ENCODE assay signal across 18 cellular contexts in genomic region chr3:170712798-170713197, GRCh38.
DNase-seq lines count a peak whose midpoint lies in the region; ATAC-seq, FAIRE-seq and TF ChIP-seq lines count a peak whose summit lies in the region.
"Had no signal": no experiment of that assay in that cellular context is flagged by ENCODE, and none has a peak within 500 bp of the region (broad histone marks: within the 10 kb centered on the region; RNA-seq: fewer than 3 reads in every experiment).

No MANE protein-coding gene starts in this region.

- peak overlapping the region; percentile 33 for H2AFZ ChIP-seq in ACC112 (ENCODE audit: low read length, unreplicated experiment)
- peak overlapping the region; percentile 13; the same call in 1 of the 2 replicates for H2AFZ ChIP-seq in PC-9
- H2AFZ ChIP-seq in K562 (ENCODE audit: low read depth, low read length) = no peak overlapping the region
- peak overlapping the region; percentile 31 for H2AFZ ChIP-seq in keratinocyte (ENCODE audit: control insufficient read depth, low read length)

- CTCF ChIA-PET in PC-9 (lab: Charles Lee) (interaction anchor here (0.5 to 0.6 kb wide), 2 partner anchors 299 to 742 kb away, joined by 3 to 10 read pairs; no protein-coding TSS in a partner anchor), K562 (lab: Yijun Ruan, JAX; ENCODE audit: low intra/inter-chr PET ratio) (no interaction called here)

- peaks cover 75% of the 10 kb centered on the region for H3K4me1 ChIP-seq in ACC112 (ENCODE audit: control insufficient read depth, insufficient read depth, low read length, unreplicated experiment)
- H3K4me1 ChIP-seq in PC-9 (replicated peaks; ENCODE audit: insufficient read depth) = peaks cover 40% of the 10 kb centered on the region
- peaks cover 6 to 12% of the 10 kb centered on the region in 2 experiments; a peak in 4 of 5 replicates for H3K4me1 ChIP-seq in K562 (replicated peaks in 1 of 2; ENCODE audit: control insufficient read depth in 2 of 2, insufficient read depth in 2 of 2, low read length in 2 of 2)
- H3K4me1 ChIP-seq in keratinocyte (ENCODE audit: control insufficient read depth, extremely low read depth, insufficient read depth, low read length) = peaks cover 54% of the 10 kb centered on the region
- H3K4me1 ChIP-seq: BLaER1 treated with 17β-estradiol and CSF1 and Interleukin-3, amounts not matched to agents 10 nM and 100 nM had no signal

- no peaks in the 10 kb centered on the region for H3K27me3 ChIP-seq in ACC112 (ENCODE audit: insufficient read depth, low read length)
- H3K27me3 ChIP-seq in PC-9 (ENCODE audit: insufficient read depth, low read depth) = no peaks in the 10 kb centered on the region
- no peaks in the 10 kb centered on the region for H3K27me3 ChIP-seq in K562 (ENCODE audit: control insufficient read depth in 2 of 2, insufficient read depth in 2 of 2, low read length in 2 of 2)
- no peaks in the 10 kb centered on the region for H3K27me3 ChIP-seq in keratinocyte (ENCODE audit: control insufficient read depth, extremely low read depth, insufficient read depth, low read length)
- H3K27me3 ChIP-seq: BLaER1 treated with 17β-estradiol and CSF1 and Interleukin-3, amounts not matched to agents 10 nM and 100 nM had no signal

- BruUV-seq in PC-9 (replicated peaks; lab: Mats Ljungman, UMichigan) (no TSS peak), K562 (replicated peaks; lab: Mats Ljungman, UMichigan) (no TSS peak)

- in situ Hi-C loops in K562 (cut with MboI) = no loop called here

- peaks cover 29% of the 10 kb centered on the region for H3F3A ChIP-seq in PC-9 (ENCODE audit: insufficient read depth, low read depth)

- no peak for TF ChIP-seq RAD21 in K562 (CRISPR knock-in tag; conservative IDR thresholded peaks at IDR 0.05 in 1 of 2, IDR thresholded peaks at IDR 0.05 in 1 of 2)

- H3K9ac ChIP-seq in K562 (ENCODE audit: insufficient read depth in 1 of 2, low read depth in 2 of 2, low read length in 2 of 2) = no peak overlapping the region
- no peak overlapping the region for H3K9ac ChIP-seq in keratinocyte (ENCODE audit: control insufficient read depth, extremely low read depth, insufficient read depth, low read length)
- H3K9ac ChIP-seq: BLaER1 treated with 17β-estradiol and CSF1 and Interleukin-3, amounts not matched to agents 10 nM and 100 nM had no signal

- peak overlapping the region; percentile 94 for H3K27ac ChIP-seq in ACC112 (ENCODE audit: low read depth, low read length)
- peak overlapping the region; percentile 68; the same call in 1 of the 2 replicates for H3K27ac ChIP-seq in PC-9
- no peak overlapping the region for H3K27ac ChIP-seq in K562 (ENCODE audit: extremely low read depth, low read depth, low read length)
- peak overlapping the region; percentile 16 for H3K27ac ChIP-seq in keratinocyte (ENCODE audit: control insufficient read depth, insufficient read depth, low read length)
- H3K27ac ChIP-seq: BLaER1 treated with 17β-estradiol and CSF1 and Interleukin-3, amounts not matched to agents 10 nM and 100 nM; RWPE1 had no signal

- DNase-seq in PC-9 (peak in 1 of 2 experiments; percentile 60), K562 (ENCODE audit: extremely low read depth in 1 of 4, low spot score in 3 of 4) (no peak), keratinocyte (ENCODE audit: low read depth, low spot score) (no peak), NCI-H345 treated with DMSO at 0.1 percent for 48 hours (lab: John Stamatoyannopoulos, UW; ENCODE audit: unreplicated experiment) (no peak), NCI-H446 treated with DMSO at 0.1 percent for 48 hours (lab: John Stamatoyannopoulos, UW) (no peak)
- no peak for DNase-seq in effector CD4-positive, alpha-beta T cell
- DNase-seq: 8988T, MV-4-11, NCI-H1417, NCI-H187 treated with DMSO at 0.1 percent for 48 hours, NCI-H345, NCI-H748 treated with DMSO at 0.1 percent for 48 hours, OCI-M1 had no signal

- no peak for FAIRE-seq in K562 (lab: Jason Lieb, UNC)
- FAIRE-seq in keratinocyte (lab: Jason Lieb, UNC) = no peak
- FAIRE-seq: H54 had no signal

- peaks cover 33% of the 10 kb centered on the region for H3K9me3 ChIP-seq in PC-9 (ENCODE audit: insufficient read depth, low read depth)
- H3K9me3 ChIP-seq in K562 (replicated peaks; ENCODE audit: control insufficient read depth, insufficient read depth, low read depth, low read length) = 0 out of 2 replicates have a peak, but pooled peaks cover 2% of the 10 kb centered on the region
- H3K9me3 ChIP-seq in keratinocyte (ENCODE audit: control insufficient read depth, low read depth, low read length) = peaks cover 5% of the 10 kb centered on the region

- POLR2A ChIA-PET in PC-9 (lab: Charles Lee; ENCODE audit: unreplicated experiment) (interaction anchor here (0.6 to 0.7 kb wide), 3 partner anchors 9 to 355 kb away, joined by 3 to 4 read pairs (median 3); partner anchors contain the start of gene SKIL), K562 (lab: Yijun Ruan, JAX) (interaction anchor here (1.3 kb wide), 1 partner anchor 299 kb away, joined by 3 read pairs; no protein-coding TSS in a partner anchor)

- peaks cover 29% of the 10 kb centered on the region for H3K79me2 ChIP-seq in ACC112 (ENCODE audit: control insufficient read depth, insufficient read depth, low read length, unreplicated experiment)
- no peaks in the 10 kb centered on the region for H3K79me2 ChIP-seq in PC-9 (ENCODE audit: low read depth)
- H3K79me2 ChIP-seq in K562 (ENCODE audit: control insufficient read depth, insufficient read depth, low read length) = no peaks in the 10 kb centered on the region
- no peaks in the 10 kb centered on the region for H3K79me2 ChIP-seq in keratinocyte (ENCODE audit: control insufficient read depth, insufficient read depth, low read length)

- no peak for TF ChIP-seq EP300 in K562 (IDR thresholded peaks at IDR 0.05; ENCODE audit: low read length)

- H3K4me3 ChIP-seq in ACC112 (ENCODE audit: low read depth, low read length) (no peak overlapping the region), PC-9 (no peak overlapping the region), K562 (no peak overlapping the region), keratinocyte (ENCODE audit: control insufficient read depth in 2 of 3, extremely low read depth in 1 of 3, insufficient read depth in 2 of 3, low read depth in 1 of 3, low read length in 3 of 3) (no peak overlapping the region)
- H3K4me3 ChIP-seq: BLaER1 treated with 17β-estradiol and CSF1 and Interleukin-3, amounts not matched to agents 10 nM and 100 nM had no signal

- intact Hi-C loops in PC-9 (cut with micrococcal nuclease; ENCODE audit: unreplicated experiment) (loop anchor here (1.0 kb wide), 1 partner anchor 14 kb away; no protein-coding TSS in a partner anchor), K562 (cut with micrococcal nuclease) (no loop called here)

- no peaks in the 10 kb centered on the region for H3K9me2 ChIP-seq in PC-9 (ENCODE audit: insufficient read depth)

- H3K9me1 ChIP-seq in K562 (ENCODE audit: control insufficient read depth, insufficient read depth, low read length) (no peaks in the 10 kb centered on the region), keratinocyte (ENCODE audit: control insufficient read depth, extremely low read depth, insufficient read depth, low read length) (no peaks in the 10 kb centered on the region)

- H3K4me2 ChIP-seq in PC-9 (peak overlapping the region; percentile 39), K562 (ENCODE audit: insufficient read depth, low read length) (no peak overlapping the region), keratinocyte (ENCODE audit: control insufficient read depth, extremely low read depth, insufficient read depth, low read depth, low read length) (peak overlapping the region; percentile 28)
- H3K4me2 ChIP-seq: BLaER1 treated with 17β-estradiol and CSF1 and Interleukin-3, amounts not matched to agents 10 nM and 100 nM had no signal

- no peak for TF ChIP-seq CTCF in PC-9 (conservative IDR thresholded peaks at IDR 0.05)
- no peak for TF ChIP-seq CTCF in K562 (IDR thresholded peaks at IDR 0.05 in 2 of 3, conservative IDR thresholded peaks at IDR 0.05 in 1 of 3; ENCODE audit: insufficient read depth in 2 of 3, low read depth in 1 of 3, low read length in 3 of 3)
- no peak for TF ChIP-seq CTCF in keratinocyte (optimal IDR thresholded peaks at IDR 0.05 in 1 of 3, IDR thresholded peaks at IDR 0.05 in 1 of 3, conservative IDR thresholded peaks at IDR 0.05 in 1 of 3; ENCODE audit: extremely low read depth in 1 of 3, insufficient read depth in 2 of 3, low read length in 3 of 3)

- no peak for TF ChIP-seq POLR2A in K562 (conservative IDR thresholded peaks at IDR 0.05)

- no peaks in the 10 kb centered on the region for H4K20me1 ChIP-seq in PC-9 (ENCODE audit: insufficient read depth)
- no peaks in the 10 kb centered on the region for H4K20me1 ChIP-seq in K562 (replicated peaks; ENCODE audit: control insufficient read depth, insufficient read depth, low read length)
- H4K20me1 ChIP-seq in keratinocyte (ENCODE audit: control insufficient read depth, extremely low read depth, insufficient read depth, low read length) = no peaks in the 10 kb centered on the region
- H4K20me1 ChIP-seq: BLaER1 treated with 17β-estradiol and CSF1 and Interleukin-3, amounts not matched to agents 10 nM and 100 nM had no signal

- dilution Hi-C loops in keratinocyte (cut with MboI; ENCODE audit: extremely low pct_ligation_motif_present, low sequenced_read_pairs) = no loop called here

- WGBS in K562 (ENCODE audit: insufficient coverage, low coverage, missing lambda C conversion rate) = 45% methylated on average over 2 of the region's 2 CpGs

- H3K36me3 ChIP-seq in ACC112 (ENCODE audit: insufficient read depth, low read length) = peaks cover 35% of the 10 kb centered on the region
- no peaks in the 10 kb centered on the region for H3K36me3 ChIP-seq in PC-9 (ENCODE audit: low read depth)
- no peaks in the 10 kb centered on the region for H3K36me3 ChIP-seq in K562 (ENCODE audit: control insufficient read depth, insufficient read depth, low read length)
- H3K36me3 ChIP-seq in keratinocyte (ENCODE audit: control insufficient read depth in 2 of 2, extremely low read depth in 1 of 2, insufficient read depth in 2 of 2, low read length in 2 of 2) = no peaks in the 10 kb centered on the region
- H3K36me3 ChIP-seq: BLaER1 treated with 17β-estradiol and CSF1 and Interleukin-3, amounts not matched to agents 10 nM and 100 nM had no signal

- ATAC-seq in K562 = no peak
- no peak for ATAC-seq in HG02642 (IDR thresholded peaks at IDR 0.05; ENCODE audit: poor library complexity, unreplicated experiment)

TF ChIP-seq in K562, 482 proteins besides CTCF, POLR2A, EP300 and RAD21:
- peak; percentile 56; the same call in 1 of the 2 replicates for TF ChIP-seq ZNF316 (IDR thresholded peaks at IDR 0.05)
- peak; percentile 22; the same call in 1 of the 2 replicates for TF ChIP-seq C11orf30 (IDR thresholded peaks at IDR 0.05; ENCODE audit: low read depth)
- no peak for TF ChIP-seq BACH1 (tag; IDR thresholded peaks at IDR 0.05)
- TF ChIP-seq ESRRA (IDR thresholded peaks at IDR 0.05; ENCODE audit: borderline replicate concordance, low read depth) = 0 out of 2 replicates have a peak, but pooled peaks have one; percentile 22
